ENCODE assay signal across 9 cellular contexts in genomic region chr2:54054271-54054670, GRCh38.
A peak's percentile ranks its signal among the peaks of the same experiment; 100 is the strongest.
DNase-seq lines count a peak whose midpoint lies in the region; ATAC-seq and TF ChIP-seq lines count a peak whose summit lies in the region.
"Had no signal": no experiment of that assay in that cellular context is flagged by ENCODE, and none has a peak within 500 bp of the region (broad histone marks: within the 10 kb centered on the region; RNA-seq: fewer than 3 reads in every experiment).

No MANE protein-coding gene starts in this region.

- peak; percentile 74 for ATAC-seq in GM18519 (IDR thresholded peaks at IDR 0.05; ENCODE audit: low FRiP score, unreplicated experiment)
- peak; percentile 81 for ATAC-seq in GM21717 (IDR thresholded peaks at IDR 0.05; ENCODE audit: unreplicated experiment)
- ATAC-seq in HG03558 (IDR thresholded peaks at IDR 0.05; ENCODE audit: extremely low read depth, unreplicated experiment) = peak; percentile 64

- H3K9me3 ChIP-seq in mucosa of rectum (ENCODE audit: control insufficient read depth in 2 of 2, low read length in 2 of 2) = no peaks in the 10 kb centered on the region
- H3K9me3 ChIP-seq in hepatocyte (ENCODE audit: low read depth) = no peaks in the 10 kb centered on the region

- H3K27ac ChIP-seq in mucosa of rectum (ENCODE audit: low read depth in 2 of 2, low read length in 2 of 2) = peak overlapping the region; percentile 21 to 32
- H3K27ac ChIP-seq in hepatocyte = no peak overlapping the region

- H3K36me3 ChIP-seq in mucosa of rectum (ENCODE audit: control insufficient read depth in 2 of 2, insufficient read depth in 2 of 2, low read length in 2 of 2) = no peaks in the 10 kb centered on the region
- no peaks in the 10 kb centered on the region for H3K36me3 ChIP-seq in H7 (replicated peaks; ENCODE audit: control insufficient read depth, insufficient read depth, low read length)
- no peaks in the 10 kb centered on the region for H3K36me3 ChIP-seq in hepatocyte (replicated peaks; ENCODE audit: insufficient read depth, low read depth)

- no peaks in the 10 kb centered on the region for H3K9me2 ChIP-seq in hepatocyte (replicated peaks; ENCODE audit: insufficient read depth)

- no peak for DNase-seq in D341Med (ENCODE audit: low spot score)
- DNase-seq in H7 = no peak
- no peak for DNase-seq in retina
- DNase-seq in hepatocyte (ENCODE audit: low spot score) = no peak
- DNase-seq: NCI-H1417 treated with DMSO at 0.1 percent for 48 hours had no signal

- H3K27me3 ChIP-seq in mucosa of rectum (ENCODE audit: control insufficient read depth in 2 of 2, insufficient read depth in 2 of 2, low read length in 2 of 2) (no peaks in the 10 kb centered on the region), H7 (ENCODE audit: control insufficient read depth, insufficient read depth, low read length) (no peaks in the 10 kb centered on the region), hepatocyte (no peaks in the 10 kb centered on the region)

- WGBS in hepatocyte (ENCODE audit: low lambda C conversion rate, missing lambda C conversion rate) = 96% methylated on average over 3 of the region's 3 CpGs

- TF ChIP-seq CTCF in hepatocyte (IDR thresholded peaks at IDR 0.05; ENCODE audit: poor library complexity) = no peak

- no peak overlapping the region for H3K9ac ChIP-seq in mucosa of rectum (ENCODE audit: low read depth in 1 of 2, low read length in 2 of 2)

- H3K4me1 ChIP-seq in mucosa of rectum (ENCODE audit: control insufficient read depth in 2 of 2, insufficient read depth in 2 of 2, low read length in 2 of 2) (peaks cover 0 to 13% of the 10 kb centered on the region in 2 donors), hepatocyte (ENCODE audit: insufficient read depth) (no peaks in the 10 kb centered on the region)

- no peaks in the 10 kb centered on the region for H3K79me2 ChIP-seq in hepatocyte

- H3K4me2 ChIP-seq in hepatocyte = no peak overlapping the region

- H4K20me1 ChIP-seq in hepatocyte (ENCODE audit: insufficient read depth, poor library complexity, severe bottlenecking) = no peaks in the 10 kb centered on the region

- H2AFZ ChIP-seq in hepatocyte = no peak overlapping the region

- H3K4me3 ChIP-seq in mucosa of rectum (ENCODE audit: low read length in 2 of 2) (no peak overlapping the region), H7 (ENCODE audit: insufficient read depth, low read depth, low read length) (no peak overlapping the region), hepatocyte (no peak overlapping the region)
